Comparison of ENCODE assay signal across 20 cellular contexts in genomic region chr11:11722861-11723260, GRCh38.
"Had no signal": no experiment of that assay in that cellular context is flagged by ENCODE, and none has a peak within 500 bp of the region (broad histone marks: within the 10 kb centered on the region; RNA-seq: fewer than 3 reads in every experiment).

No MANE protein-coding gene starts in this region.

- FAIRE-seq: TTC549 had no signal

- H3K4me1 ChIP-seq: breast epithelium had no signal

- H3K27ac ChIP-seq: breast epithelium, VCaP had no signal

- H3K4me3 Mint-ChIP-seq: activated CD4-positive, alpha-beta T cell treated with anti-CD3 and anti-CD28 coated beads for 36 hours; activated CD8-positive, alpha-beta T cell treated with anti-CD3 and anti-CD28 coated beads, Interleukin-2, amount 10 ng/mL, durations not matched to agents 7 days and 5 days; T-helper 17 cell had no signal

- H3K27ac Mint-ChIP-seq: activated CD4-positive, alpha-beta T cell treated with anti-CD3 and anti-CD28 coated beads for 36 hours; activated CD8-positive, alpha-beta T cell treated with anti-CD3 and anti-CD28 coated beads, Interleukin-2, amount 10 ng/mL, durations not matched to agents 7 days and 5 days; T-helper 17 cell had no signal

- DNase-seq: activated CD4-positive, alpha-beta T cell treated with anti-CD3 and anti-CD28 coated beads for 36 hours; activated CD8-positive, alpha-beta memory T cell treated with anti-CD3 and anti-CD28 coated beads, Interleukin-2, amount 50 U/mL, for 48 hours; activated CD8-positive, alpha-beta T cell treated with anti-CD3 and anti-CD28 coated beads, Interleukin-2, amount 10 ng/mL, durations not matched to agents 7 days and 5 days; activated naive CD4-positive, alpha-beta T cell treated with anti-CD3 and anti-CD28 coated beads, Interleukin-2, amount 50 U/mL, for 16 hours; activated T-cell treated with anti-CD3 and anti-CD28 coated beads, Interleukin-2, amount 50 U/mL, for 1 hour; aorta; caudate nucleus; MM.1S; NCI-H1105; NCI-H1436; NCI-H187; NCI-H2081; NCI-H524; PC-3; SIG-M5; T-helper 17 cell; T1000 had no signal

- H3K27me3 ChIP-seq: breast epithelium had no signal

- ATAC-seq: activated CD4-positive, alpha-beta T cell treated with anti-CD3 and anti-CD28 coated beads for 36 hours; activated CD8-positive, alpha-beta T cell treated with anti-CD3 and anti-CD28 coated beads, Interleukin-2, amount 10 ng/mL, durations not matched to agents 7 days and 5 days; PC-3; T-helper 17 cell had no signal

- H3K36me3 ChIP-seq: breast epithelium had no signal

- H3K4me3 ChIP-seq: breast epithelium had no signal

- H3K4me1 Mint-ChIP-seq: activated CD4-positive, alpha-beta T cell treated with anti-CD3 and anti-CD28 coated beads for 36 hours; T-helper 17 cell had no signal
